In genomic region chr20:35146922-35147574, GRCh38 we compare ENCODE assay signal across 1 cellular context.
TF ChIP-seq lines count a peak whose summit lies in the region.

EDEM2 (minus strand) TSS chr20:35147336; CDS start chr20:35147258, 78 bp downstream.

TF ChIP-seq in A549, 52 proteins besides CTCF, POLR2A, EP300 and RAD21 (continued from another document):
- TF ChIP-seq, protein P1, sequence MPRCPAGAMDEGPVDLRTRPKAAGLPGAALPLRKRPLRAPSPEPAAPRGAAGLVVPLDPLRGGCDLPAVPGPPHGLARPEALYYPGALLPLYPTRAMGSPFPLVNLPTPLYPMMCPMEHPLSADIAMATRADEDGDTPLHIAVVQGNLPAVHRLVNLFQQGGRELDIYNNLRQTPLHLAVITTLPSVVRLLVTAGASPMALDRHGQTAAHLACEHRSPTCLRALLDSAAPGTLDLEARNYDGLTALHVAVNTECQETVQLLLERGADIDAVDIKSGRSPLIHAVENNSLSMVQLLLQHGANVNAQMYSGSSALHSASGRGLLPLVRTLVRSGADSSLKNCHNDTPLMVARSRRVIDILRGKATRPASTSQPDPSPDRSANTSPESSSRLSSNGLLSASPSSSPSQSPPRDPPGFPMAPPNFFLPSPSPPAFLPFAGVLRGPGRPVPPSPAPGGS (IDR thresholded peaks at IDR 0.05) = no peak
- TF ChIP-seq ESRRA (IDR thresholded peaks at IDR 0.05; ENCODE audit: borderline replicate concordance, low read length) (no peak), TFCP2L1 (CRISPR knock-in tag; IDR thresholded peaks at IDR 0.05) (no peak), NR3C1 (IDR thresholded peaks at IDR 0.05) (no peak), RNF2 (IDR thresholded peaks at IDR 0.05; ENCODE audit: borderline replicate concordance, low read depth) (no peak), HES2 (IDR thresholded peaks at IDR 0.05) (no peak), HOXB13 (CRISPR knock-in tag; IDR thresholded peaks at IDR 0.05; ENCODE audit: low read depth) (no peak), CHD2 (IDR thresholded peaks at IDR 0.05; ENCODE audit: low read length, partially characterized antibody) (no peak), CBX2 (IDR thresholded peaks at IDR 0.05; ENCODE audit: borderline replicate concordance, low read depth) (no peak), FOSL2 (IDR thresholded peaks at IDR 0.05) (no peak), FOSL2 (CRISPR knock-in tag; IDR thresholded peaks at IDR 0.05) (no peak), JUN (IDR thresholded peaks at IDR 0.05) (peak; percentile 56 to 85; a peak in 4 of 5 replicates), ZNF302 (CRISPR knock-in tag; IDR thresholded peaks at IDR 0.05) (no peak), MYC (IDR thresholded peaks at IDR 0.05; ENCODE audit: borderline replicate concordance, low read length) (0 out of 2 replicates have a peak, but pooled peaks have one; percentile 69), HEYL (CRISPR knock-in tag; IDR thresholded peaks at IDR 0.05) (no peak), EHMT2 (IDR thresholded peaks at IDR 0.05; ENCODE audit: low read depth) (no peak), RCOR1 (IDR thresholded peaks at IDR 0.05; ENCODE audit: low read depth, low read length) (no peak)
- TF ChIP-seq, protein P2, sequence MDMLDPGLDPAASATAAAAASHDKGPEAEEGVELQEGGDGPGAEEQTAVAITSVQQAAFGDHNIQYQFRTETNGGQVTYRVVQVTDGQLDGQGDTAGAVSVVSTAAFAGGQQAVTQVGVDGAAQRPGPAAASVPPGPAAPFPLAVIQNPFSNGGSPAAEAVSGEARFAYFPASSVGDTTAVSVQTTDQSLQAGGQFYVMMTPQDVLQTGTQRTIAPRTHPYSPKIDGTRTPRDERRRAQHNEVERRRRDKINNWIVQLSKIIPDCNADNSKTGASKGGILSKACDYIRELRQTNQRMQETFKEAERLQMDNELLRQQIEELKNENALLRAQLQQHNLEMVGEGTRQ (IDR thresholded peaks at IDR 0.05) = no peak
